Comparison of ENCODE assay signal across 8 cellular contexts in genomic region chr2:241354668-241355658, GRCh38. TPM values are rescaled to one million over a fixed set of nuclear protein-coding genes. Genes with fewer than 3 reads are reported as not detected.
DNase-seq lines count a peak whose midpoint lies in the region; ATAC-seq and TF ChIP-seq lines count a peak whose summit lies in the region.

No MANE protein-coding gene starts in this region.

- H3K4me3 Mint-ChIP-seq in activated CD4-positive, alpha-beta T cell treated with anti-CD3 and anti-CD28 coated beads for 36 hours: peak overlapping the region; percentile 8

- H3K36me3 Mint-ChIP-seq in activated CD4-positive, alpha-beta T cell treated with anti-CD3 and anti-CD28 coated beads for 36 hours (ENCODE audit: low read depth): peaks cover 23% of the 10 kb centered on the region

- peak; percentile 39 to 59 (median 44) for DNase-seq in NCI-H1417 (lab: John Stamatoyannopoulos, UW)
- DNase-seq in NCI-H1417 treated with DMSO at 0.1 percent for 48 hours (lab: John Stamatoyannopoulos, UW): no peak
- DNase-seq in NCI-H2107 (lab: John Stamatoyannopoulos, UW): peak; percentile 70
- DNase-seq in activated CD4-positive, alpha-beta T cell treated with anti-CD3 and anti-CD28 coated beads for 36 hours: peak; percentile 89
- DNase-seq in left lung: peak; percentile 92 to 96
- peak; percentile 63 for DNase-seq in stimulated activated CD4-positive, alpha-beta T cell treated with anti-CD3 and anti-CD28 coated beads, Interleukin-4, amount 100 ng/mL, for 24 hours

- no peak for TF ChIP-seq CTCF in left lung (IDR thresholded peaks at IDR 0.05)

- H3K4me1 ChIP-seq in left lung: peaks cover 22 to 37% of the 10 kb centered on the region in 2 donors

- H3K9me3 ChIP-seq in left lung: no peaks in the 10 kb centered on the region

- no peaks in the 10 kb centered on the region for H3K9me3 Mint-ChIP-seq in activated CD4-positive, alpha-beta T cell treated with anti-CD3 and anti-CD28 coated beads for 36 hours (ENCODE audit: low read depth)

- H3K4me3 ChIP-seq in left lung: peak overlapping the region in 1 of 2 donors; percentile 17

- intact Hi-C loops in activated CD4-positive, alpha-beta T cell treated with anti-CD3 and anti-CD28 coated beads for 36 hours (cut with DNase I, micrococcal nuclease): loop anchor here (5.0 to 10.0 kb wide), 6 partner anchors 253 to 1330 kb away; partner anchors contain the start of genes DUSP28 (in 1 of the 2), ING5 (in 1 of the 2), MTERF4 (in 1 of the 2) and NDUFA10 (in 1 of the 2)
- intact Hi-C loops in left lung (cut with DNase I): no loop called here

- no peaks in the 10 kb centered on the region for H3K27me3 Mint-ChIP-seq in activated CD4-positive, alpha-beta T cell treated with anti-CD3 and anti-CD28 coated beads for 36 hours

- POLR2A ChIA-PET in activated CD4-positive, alpha-beta T cell treated with anti-CD3 and anti-CD28 coated beads for 36 hours (lab: Charles Lee): no interaction called here

- H3K4me1 Mint-ChIP-seq in activated CD4-positive, alpha-beta T cell treated with anti-CD3 and anti-CD28 coated beads for 36 hours: peaks cover 44% of the 10 kb centered on the region

- CTCF ChIA-PET in activated CD4-positive, alpha-beta T cell treated with anti-CD3 and anti-CD28 coated beads for 36 hours (lab: Charles Lee): no interaction called here

- peaks cover 0 to 49% of the 10 kb centered on the region in 2 donors for H3K36me3 ChIP-seq in left lung

- no peaks in the 10 kb centered on the region for H3K27me3 ChIP-seq in left lung

- peak overlapping the region; percentile 33 for H3K27ac Mint-ChIP-seq in activated CD4-positive, alpha-beta T cell treated with anti-CD3 and anti-CD28 coated beads for 36 hours

- peak; percentile 45 for ATAC-seq in activated CD4-positive, alpha-beta T cell treated with anti-CD3 and anti-CD28 coated beads for 36 hours
- ATAC-seq in left lung (peak; percentile 59), HG02763 (IDR thresholded peaks at IDR 0.05; ENCODE audit: unreplicated experiment) (no peak)

- H3K27ac ChIP-seq in cingulate gyrus (ENCODE audit: low read depth, low read length) (peak overlapping the region; percentile 69), left lung (peak overlapping the region; percentile 70 to 73)

RNA-seq across cellular contexts. Expression of gene FARP2, which starts 1.1 kb away (rescaled TPM):
- 10 to 100 TPM; 29.0 to 30.7 TPM for total RNA-seq in activated CD4-positive, alpha-beta T cell treated with anti-CD3 and anti-CD28 coated beads for 36 hours
- total RNA-seq in left lung: 10 to 100 TPM; 32.2 to 37.0 TPM

RNA-seq across cellular contexts. Expression of gene SEPTIN2, which starts 39.2 kb away (rescaled TPM):
- total RNA-seq in activated CD4-positive, alpha-beta T cell treated with anti-CD3 and anti-CD28 coated beads for 36 hours: 100 to 1,000 TPM; 161 to 173 TPM
- total RNA-seq in left lung: 100 to 1,000 TPM; 320 to 344 TPM

RNA-seq across cellular contexts. Expression of gene HDLBP, which starts 39.5 kb away (rescaled TPM):
- total RNA-seq in activated CD4-positive, alpha-beta T cell treated with anti-CD3 and anti-CD28 coated beads for 36 hours: 100 to 1,000 TPM; 259 to 348 TPM
- total RNA-seq in left lung: 100 to 1,000 TPM; 559 to 567 TPM

Comparison
In these comparisons a context has a peak if more than half of its experiments do, and no peak if none do; other contexts are left out.
1. intact Hi-C loops: an anchor here in activated CD4-positive, alpha-beta T cell treated with anti-CD3 and anti-CD28 coated beads for 36 hours (5.0 to 10.0 kb wide); none called in left lung.